10 cellular contexts compared by ENCODE assay signal in genomic region chr3:123605789-123606234, GRCh38. TPM values are rescaled to one million over a fixed set of nuclear protein-coding genes. Genes with fewer than 3 reads are reported as not detected.
A peak's percentile ranks its signal among the peaks of the same experiment; 100 is the strongest.
DNase-seq lines count a peak whose midpoint lies in the region; ATAC-seq, FAIRE-seq and TF ChIP-seq lines count a peak whose summit lies in the region.
"Had no signal": no experiment of that assay in that cellular context is flagged by ENCODE, and none has a peak within 500 bp of the region (broad histone marks: within the 10 kb centered on the region; RNA-seq: fewer than 3 reads in every experiment).

No MANE protein-coding gene starts in this region.

- no peaks in the 10 kb centered on the region for H3K27me3 Mint-ChIP-seq in naive thymus-derived CD8-positive, alpha-beta T cell

- H3K4me3 ChIP-seq in keratinocyte (ENCODE audit: control insufficient read depth in 2 of 3, extremely low read depth in 1 of 3, insufficient read depth in 2 of 3, low read depth in 1 of 3, low read length in 3 of 3), result no peak overlapping the region

- peaks cover 3 to 4% of the 10 kb centered on the region in 2 experiments for H3K36me3 ChIP-seq in keratinocyte (ENCODE audit: control insufficient read depth in 2 of 2, extremely low read depth in 1 of 2, insufficient read depth in 2 of 2, low read length in 2 of 2)

- no peaks in the 10 kb centered on the region for H3K9me1 ChIP-seq in keratinocyte (ENCODE audit: control insufficient read depth, extremely low read depth, insufficient read depth, low read length)

- H3K4me1 ChIP-seq in keratinocyte (ENCODE audit: control insufficient read depth, extremely low read depth, insufficient read depth, low read length), result peaks cover 49% of the 10 kb centered on the region
- H3K4me1 ChIP-seq: parathyroid adenoma had no signal

- H3K4me3 Mint-ChIP-seq in naive thymus-derived CD8-positive, alpha-beta T cell, result no peak overlapping the region

- peak overlapping the region; percentile 82 for H3K27ac ChIP-seq in keratinocyte (ENCODE audit: control insufficient read depth, insufficient read depth, low read length)
- H3K27ac ChIP-seq: parathyroid adenoma had no signal

- peak; percentile 75 for ATAC-seq in GM21717 (IDR thresholded peaks at IDR 0.05; ENCODE audit: unreplicated experiment)
- no peak for ATAC-seq in naive thymus-derived CD8-positive, alpha-beta T cell

- no peak overlapping the region for H2AFZ ChIP-seq in keratinocyte (ENCODE audit: control insufficient read depth, low read length)
- H2AFZ ChIP-seq: parathyroid adenoma had no signal

- H3K79me2 ChIP-seq in keratinocyte (ENCODE audit: control insufficient read depth, insufficient read depth, low read length), result peaks cover 2% of the 10 kb centered on the region
- H3K79me2 ChIP-seq: parathyroid adenoma had no signal

- H3K27me3 ChIP-seq in keratinocyte (ENCODE audit: control insufficient read depth, extremely low read depth, insufficient read depth, low read length), result no peaks in the 10 kb centered on the region

- H3K9me3 ChIP-seq in keratinocyte (ENCODE audit: control insufficient read depth, low read depth, low read length), result no peaks in the 10 kb centered on the region

- peaks cover 0 to 11% (median 3%) of the 10 kb centered on the region in 4 donors for H3K4me1 Mint-ChIP-seq in naive thymus-derived CD8-positive, alpha-beta T cell

- peak; percentile 92 for FAIRE-seq in keratinocyte (lab: Jason Lieb, UNC)
- FAIRE-seq: colon had no signal

- peaks cover 2% of the 10 kb centered on the region for H4K20me1 ChIP-seq in keratinocyte (ENCODE audit: control insufficient read depth, extremely low read depth, insufficient read depth, low read length)

- H3K36me3 Mint-ChIP-seq in naive thymus-derived CD8-positive, alpha-beta T cell, result peaks cover 0 to 16% (median 4%) of the 10 kb centered on the region in 3 donors

- no peaks in the 10 kb centered on the region for H3K9me3 Mint-ChIP-seq in naive thymus-derived CD8-positive, alpha-beta T cell

- H3K27ac Mint-ChIP-seq in naive thymus-derived CD8-positive, alpha-beta T cell, result peak overlapping the region in 2 of 10 donors; percentile 46 to 74

- H3K9ac ChIP-seq in keratinocyte (ENCODE audit: control insufficient read depth, extremely low read depth, insufficient read depth, low read length), result peak overlapping the region; percentile 30
- H3K9ac ChIP-seq: parathyroid adenoma had no signal

- H3K4me2 ChIP-seq in keratinocyte (ENCODE audit: control insufficient read depth, extremely low read depth, insufficient read depth, low read depth, low read length), result peak overlapping the region; percentile 27

- DNase-seq in Daoy (ENCODE audit: low read depth) (peak; percentile 44), LHCN-M2 (ENCODE audit: low read depth) (peak; percentile 56), keratinocyte (ENCODE audit: low read depth, low spot score) (no peak), H4 (ENCODE audit: low spot score) (no peak), Kasumi-1 (lab: John Stamatoyannopoulos, UW) (no peak), midbrain (lab: John Stamatoyannopoulos, UW) (no peak)
- no peak for DNase-seq in naive thymus-derived CD8-positive, alpha-beta T cell

- dilution Hi-C loops in keratinocyte (cut with MboI; ENCODE audit: extremely low pct_ligation_motif_present, low sequenced_read_pairs), result no loop called here

- POLR2A ChIA-PET in naive thymus-derived CD8-positive, alpha-beta T cell (lab: Charles Lee), result no interaction called here

- no peak for TF ChIP-seq CTCF in keratinocyte (optimal IDR thresholded peaks at IDR 0.05 in 1 of 3, IDR thresholded peaks at IDR 0.05 in 1 of 3, conservative IDR thresholded peaks at IDR 0.05 in 1 of 3; ENCODE audit: extremely low read depth in 1 of 3, insufficient read depth in 2 of 3, low read length in 3 of 3)

RNA-seq across cellular contexts. Expression of gene HACD2, which starts 21.0 kb away (rescaled TPM):
- total RNA-seq in Daoy (2014; rRNA removed; shearing (Covaris generic)), result 23.1 and 26.7 TPM in 2 replicates
- 20.5 and 23.7 TPM in 2 replicates for total RNA-seq in LHCN-M2 (2014; rRNA removed)
- 13.3 TPM for polyA plus RNA-seq in LHCN-M2 (2012)
- 85.8 to 146 TPM (median 124 TPM) in 3 replicates for polyA plus RNA-seq in keratinocyte
- 34.3 TPM for polyA plus RNA-seq in keratinocyte (2011; ENCODE audit: low read depth)
- polyA plus RNA-seq in keratinocyte (2011; cell fraction: cytosol; rRNA removed), result 50.9 and 112 TPM in 2 replicates
- polyA plus RNA-seq in keratinocyte (2011; cell fraction: nucleus; rRNA removed), result 146 and 190 TPM in 2 replicates
- 57.9 and 59.7 TPM in 2 replicates for polyA plus RNA-seq in keratinocyte (2012; ENCODE audit: low replicate concordance)
- polyA minus RNA-seq in keratinocyte, result 83.0 to 239 TPM (median 181 TPM) in 3 replicates
- 73.3 TPM for polyA minus RNA-seq in keratinocyte (2011; cell fraction: cytosol; rRNA and poly(A)+ RNA removed)
- polyA minus RNA-seq in keratinocyte (2011; cell fraction: nucleus; rRNA and poly(A)+ RNA removed), result 131 and 227 TPM in 2 replicates
- 23.7 and 30.5 TPM in 2 replicates for total RNA-seq in H4 (2014; rRNA removed; shearing (Covaris generic))
- 10 to 100 TPM; 26.1 to 28.9 TPM for total RNA-seq in naive thymus-derived CD8-positive, alpha-beta T cell
- polyA plus RNA-seq in naive thymus-derived CD8-positive, alpha-beta T cell, result 10 to 100 TPM; 16.0 to 20.5 (median 20.1) TPM

Comparison
In these comparisons a context has a peak if more than half of its experiments do, and no peak if none do; other contexts are left out.
1. DNase-seq: peak in Daoy (single experiment) and LHCN-M2 (single experiment); none in keratinocyte (single experiment), H4 (single experiment), naive thymus-derived CD8-positive, alpha-beta T cell (0 of 10), Kasumi-1 (0 of 2) and midbrain (single experiment).